In genomic region chr5:178424141-178424855, GRCh38 we compare ENCODE assay signal across 14 cellular contexts.
DNase-seq lines count a peak whose midpoint lies in the region; ATAC-seq and TF ChIP-seq lines count a peak whose summit lies in the region.
"Had no signal": no experiment of that assay in that cellular context is flagged by ENCODE, and none has a peak within 500 bp of the region (broad histone marks: within the 10 kb centered on the region; RNA-seq: fewer than 3 reads in every experiment).

No MANE protein-coding gene starts in this region.

- H3K4me3 Mint-ChIP-seq in activated CD8-positive, alpha-beta memory T cell treated with anti-CD3 and anti-CD28 coated beads, Interleukin-2, amount 10 ng/mL, durations not matched to agents 7 days and 5 days = no peak overlapping the region
- H3K4me3 Mint-ChIP-seq in neural progenitor cell (peak overlapping the region; percentile 43), type B pancreatic cell (no peak overlapping the region)

- no peaks in the 10 kb centered on the region for H4K20me1 ChIP-seq in neural progenitor cell (ENCODE audit: low read depth)
- H4K20me1 ChIP-seq: BLaER1 treated with 17β-estradiol and CSF1 and Interleukin-3, amounts not matched to agents 10 nM and 100 nM had no signal

- H3K36me3 ChIP-seq in esophagus muscularis mucosa (no peaks in the 10 kb centered on the region), neural progenitor cell (no peaks in the 10 kb centered on the region), left lung (no peaks in the 10 kb centered on the region)
- H3K36me3 ChIP-seq: BLaER1 treated with 17β-estradiol and CSF1 and Interleukin-3, amounts not matched to agents 10 nM and 100 nM had no signal

- H3K27me3 ChIP-seq in esophagus muscularis mucosa (no peaks in the 10 kb centered on the region), neural progenitor cell (no peaks in the 10 kb centered on the region), left lung (peaks cover 0 to 8% of the 10 kb centered on the region in 2 donors)
- H3K27me3 ChIP-seq: BLaER1 treated with 17β-estradiol and CSF1 and Interleukin-3, amounts not matched to agents 10 nM and 100 nM had no signal

- peak; percentile 27 for DNase-seq in activated CD8-positive, alpha-beta memory T cell treated with anti-CD3 and anti-CD28 coated beads, Interleukin-2, amount 10 ng/mL, durations not matched to agents 7 days and 5 days
- DNase-seq in activated CD8-positive, alpha-beta memory T cell treated with anti-CD3 and anti-CD28 coated beads, Interleukin-2, amount 50 U/mL, for 4 hours = no peak
- DNase-seq in esophagus muscularis mucosa (ENCODE audit: extremely low spot score) (peak; percentile 29), neural progenitor cell (ENCODE audit: low spot score) (no peak), type B pancreatic cell (ENCODE audit: extremely low spot score, unreplicated experiment) (no peak), left lung (no peak), SHP77 treated with DMSO at 0.1 percent for 48 hours (lab: John Stamatoyannopoulos, UW) (no peak), NCI-H1694 (lab: John Stamatoyannopoulos, UW) (no peak)
- DNase-seq: DMS 273 treated with DMSO at 0.1 percent for 48 hours, GOT3, NCI-H1105 treated with DMSO at 0.1 percent for 48 hours, NCI-H2029, NCI-H510A treated with DMSO at 0.1 percent for 48 hours had no signal

- no peaks in the 10 kb centered on the region for H3K9me3 Mint-ChIP-seq in activated CD8-positive, alpha-beta memory T cell treated with anti-CD3 and anti-CD28 coated beads, Interleukin-2, amount 10 ng/mL, durations not matched to agents 7 days and 5 days (ENCODE audit: low read depth)
- H3K9me3 Mint-ChIP-seq in neural progenitor cell (no peaks in the 10 kb centered on the region), type B pancreatic cell (no peaks in the 10 kb centered on the region)

- no peaks in the 10 kb centered on the region for H3K79me2 ChIP-seq in neural progenitor cell (ENCODE audit: low read depth)

- no peak overlapping the region for H3K4me2 ChIP-seq in neural progenitor cell
- H3K4me2 ChIP-seq: BLaER1 treated with 17β-estradiol and CSF1 and Interleukin-3, amounts not matched to agents 10 nM and 100 nM had no signal

- H3K9me3 ChIP-seq in esophagus muscularis mucosa (no peaks in the 10 kb centered on the region), neural progenitor cell (ENCODE audit: low read depth) (no peaks in the 10 kb centered on the region), left lung (no peaks in the 10 kb centered on the region)
- H3K9me3 ChIP-seq: BLaER1 treated with 17β-estradiol and CSF1 and Interleukin-3, amounts not matched to agents 10 nM and 100 nM had no signal

- CTCF ChIA-PET in activated CD8-positive, alpha-beta memory T cell treated with anti-CD3 and anti-CD28 coated beads, Interleukin-2, amount 10 ng/mL, durations not matched to agents 7 days and 5 days (lab: Charles Lee) = no interaction called here

- intact Hi-C loops in esophagus muscularis mucosa (cut with DNase I) = no loop called here
- intact Hi-C loops in left lung (cut with DNase I) = no loop called here

- no peak overlapping the region for H3K27ac ChIP-seq in esophagus muscularis mucosa (replicated peaks in 1 of 4)
- no peak overlapping the region for H3K27ac ChIP-seq in neural progenitor cell
- H3K27ac ChIP-seq in left lung = no peak overlapping the region
- H3K27ac ChIP-seq: BLaER1 treated with 17β-estradiol and CSF1 and Interleukin-3, amounts not matched to agents 10 nM and 100 nM had no signal

- H3K4me1 ChIP-seq in esophagus muscularis mucosa (peaks cover 8 to 19% (median 14%) of the 10 kb centered on the region in 4 donors), neural progenitor cell (peaks cover 42% of the 10 kb centered on the region), left lung (peaks cover 0 to 7% of the 10 kb centered on the region in 2 donors)

- no peak overlapping the region for H3K9ac ChIP-seq in neural progenitor cell
- H3K9ac ChIP-seq: BLaER1 treated with 17β-estradiol and CSF1 and Interleukin-3, amounts not matched to agents 10 nM and 100 nM had no signal

- WGBS in esophagus muscularis mucosa = 88% methylated on average over 10 of the region's 14 CpGs

- no peak for TF ChIP-seq POLR2A in esophagus muscularis mucosa (IDR thresholded peaks at IDR 0.05; ENCODE audit: low read depth)

- H2AFZ ChIP-seq in neural progenitor cell (replicated peaks) = peak overlapping the region; percentile 64

- no peaks in the 10 kb centered on the region for H3K36me3 Mint-ChIP-seq in activated CD8-positive, alpha-beta memory T cell treated with anti-CD3 and anti-CD28 coated beads, Interleukin-2, amount 10 ng/mL, durations not matched to agents 7 days and 5 days
- H3K36me3 Mint-ChIP-seq in neural progenitor cell (no peaks in the 10 kb centered on the region), type B pancreatic cell (no peaks in the 10 kb centered on the region)

- TF ChIP-seq EP300 in esophagus muscularis mucosa (IDR thresholded peaks at IDR 0.05) = no peak

- H3K27ac Mint-ChIP-seq in activated CD8-positive, alpha-beta memory T cell treated with anti-CD3 and anti-CD28 coated beads, Interleukin-2, amount 10 ng/mL, durations not matched to agents 7 days and 5 days = no peak overlapping the region
- peak overlapping the region; percentile 96 for H3K27ac Mint-ChIP-seq in neural progenitor cell
- peak overlapping the region; percentile 11 for H3K27ac Mint-ChIP-seq in type B pancreatic cell

- H3K4me3 ChIP-seq in esophagus muscularis mucosa (no peak overlapping the region), neural progenitor cell (no peak overlapping the region), left lung (no peak overlapping the region)
- H3K4me3 ChIP-seq: BLaER1 treated with 17β-estradiol and CSF1 and Interleukin-3, amounts not matched to agents 10 nM and 100 nM had no signal

- H3K4me1 Mint-ChIP-seq in activated CD8-positive, alpha-beta memory T cell treated with anti-CD3 and anti-CD28 coated beads, Interleukin-2, amount 10 ng/mL, durations not matched to agents 7 days and 5 days = no peaks in the 10 kb centered on the region
- H3K4me1 Mint-ChIP-seq in neural progenitor cell (peaks cover 87% of the 10 kb centered on the region), type B pancreatic cell (ENCODE audit: unreplicated experiment) (peaks cover 40% of the 10 kb centered on the region)

- peaks cover 25% of the 10 kb centered on the region for H3F3A ChIP-seq in neural progenitor cell (ENCODE audit: low read depth)

- no peak for TF ChIP-seq CTCF in esophagus muscularis mucosa (IDR thresholded peaks at IDR 0.05)
- no peak for TF ChIP-seq CTCF in neural progenitor cell (IDR thresholded peaks at IDR 0.05)
- TF ChIP-seq CTCF in type B pancreatic cell (conservative IDR thresholded peaks at IDR 0.05) = no peak
- no peak for TF ChIP-seq CTCF in left lung (IDR thresholded peaks at IDR 0.05)

- H3K27me3 Mint-ChIP-seq in activated CD8-positive, alpha-beta memory T cell treated with anti-CD3 and anti-CD28 coated beads, Interleukin-2, amount 10 ng/mL, durations not matched to agents 7 days and 5 days = peaks cover 3% of the 10 kb centered on the region
- H3K27me3 Mint-ChIP-seq in neural progenitor cell (ENCODE audit: insufficient read depth, low read depth) (no peaks in the 10 kb centered on the region), type B pancreatic cell (peaks cover 4% of the 10 kb centered on the region)

- no peak for ATAC-seq in activated CD8-positive, alpha-beta memory T cell treated with anti-CD3 and anti-CD28 coated beads, Interleukin-2, amount 10 ng/mL, durations not matched to agents 7 days and 5 days
- no peak for ATAC-seq in left lung

Comparison
In these comparisons a context has a peak if more than half of its experiments do, and no peak if none do; other contexts are left out.
1. DNase-seq: peak in activated CD8-positive, alpha-beta memory T cell treated with anti-CD3 and anti-CD28 coated beads, Interleukin-2, amount 10 ng/mL, durations not matched to agents 7 days and 5 days (single experiment) and esophagus muscularis mucosa (single experiment); none in activated CD8-positive, alpha-beta memory T cell treated with anti-CD3 and anti-CD28 coated beads, Interleukin-2, amount 50 U/mL, for 4 hours (single experiment), neural progenitor cell (single experiment), type B pancreatic cell (single experiment), left lung (0 of 2), SHP77 treated with DMSO at 0.1 percent for 48 hours (single experiment) and NCI-H1694 (single experiment).